Comparison of ENCODE assay signal across 28 cellular contexts in the genomic region with DNA sequence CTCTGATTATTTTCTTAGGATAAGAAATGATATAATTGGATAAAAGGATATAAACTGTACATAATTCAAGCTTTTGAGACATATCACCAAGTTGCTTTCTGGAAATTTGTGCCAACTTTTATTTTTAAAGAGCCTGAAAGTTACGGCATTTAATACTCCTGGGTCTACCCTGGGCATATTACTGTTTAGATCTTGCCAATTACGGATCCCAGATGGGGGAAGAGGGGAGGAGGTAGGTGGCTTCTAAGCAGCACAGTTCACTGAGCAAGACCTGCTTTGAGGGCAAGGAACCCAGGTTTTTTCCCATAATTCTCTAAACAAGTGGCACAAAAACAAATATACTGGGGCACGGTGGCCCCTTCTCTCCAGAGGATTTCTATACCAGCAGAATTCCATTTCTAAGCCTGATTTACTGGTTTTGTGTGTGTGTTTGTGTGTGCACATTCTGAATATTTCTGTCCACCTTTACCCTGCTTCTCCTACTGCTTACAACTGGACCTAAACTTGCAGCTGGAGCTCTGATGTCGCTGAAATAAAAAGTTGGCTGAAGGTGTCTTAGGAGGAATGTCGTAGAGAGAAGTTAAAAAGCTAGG.
"Had no signal": no experiment of that assay in that cellular context is flagged by ENCODE, and none has a peak within 500 bp of the region (broad histone marks: within the 10 kb centered on the region; RNA-seq: fewer than 3 reads in every experiment).

No MANE protein-coding gene starts in this region.

- DNase-seq: activated CD4-positive, alpha-beta memory T cell treated with anti-CD3 and anti-CD28 coated beads for 36 hours; activated CD4-positive, alpha-beta T cell treated with anti-CD3 and anti-CD28 coated beads, Interleukin-2, amount 10 ng/mL, durations not matched to agents 24 days and 14 days; activated CD4-positive, CD25-positive, alpha-beta regulatory T cell treated with anti-CD3 and anti-CD28 coated beads, Interleukin-2, amount 50 U/mL, for 72 hours; activated CD8-positive, alpha-beta memory T cell treated with anti-CD3 and anti-CD28 coated beads, Interleukin-2, amount 50 U/mL, for 48 hours; activated gamma-delta T cell; activated naive CD4-positive, alpha-beta T cell treated with anti-CD3 and anti-CD28 coated beads, Interleukin-2, amount 10 ng/mL, durations not matched to agents 7 days and 5 days; activated T-cell treated with anti-CD3 and anti-CD28 coated beads, Interleukin-2, amount 50 U/mL, for 24 hours; amygdala; caudate nucleus; cortex of kidney; effector memory CD8-positive, alpha-beta T cell; heart left ventricle; left lung; naive B cell; pancreas; retina; sigmoid colon; small intestine; stimulated activated CD4-positive, alpha-beta T cell treated with anti-CD3 and anti-CD28 coated beads, Interleukin-1b, Interleukin-23, amount 100 ng/mL, for 48 hours; stimulated activated CD4-positive, alpha-beta T cell treated with anti-CD3 and anti-CD28 coated beads, Interleukin-4, amount 100 ng/mL, for 4 hours; stimulated activated CD8-positive, alpha-beta memory T cell treated with anti-CD3 and anti-CD28 coated beads, Interleukin-4, amount 100 ng/mL, for 48 hours; stimulated activated naive CD8-positive, alpha-beta T cell treated with anti-CD3 and anti-CD28 coated beads, Interleukin-15, amount 100 ng/mL, for 72 hours; T-helper 2 cell; tibial artery had no signal

- H3K9me3 Mint-ChIP-seq: activated CD4-positive, alpha-beta memory T cell treated with anti-CD3 and anti-CD28 coated beads for 36 hours; activated CD4-positive, alpha-beta T cell treated with anti-CD3 and anti-CD28 coated beads, Interleukin-2, amount 10 ng/mL, durations not matched to agents 24 days and 14 days; activated naive CD4-positive, alpha-beta T cell treated with anti-CD3 and anti-CD28 coated beads, Interleukin-2, amount 10 ng/mL, durations not matched to agents 7 days and 5 days; activated T-cell treated with anti-CD3 and anti-CD28 coated beads, Interleukin-2, amount 50 U/mL, for 24 hours; effector memory CD8-positive, alpha-beta T cell; mesothelial cell of epicardium; naive B cell; stimulated activated memory B cell treated with anti-CD40 and anti-IgM and Interleukin-4, amounts not matched to agents 10 μg/mL and 1 μg/mL and 100 μg/mL, for 72 hours; stimulated activated naive CD8-positive, alpha-beta T cell treated with anti-CD3 and anti-CD28 coated beads, Interleukin-15, amount 100 ng/mL, for 72 hours had no signal

- H3K4me3 ChIP-seq: gastroesophageal sphincter, heart left ventricle, left lung, pancreas, prostate gland, sigmoid colon, tibial artery had no signal

- H3K4me1 ChIP-seq: gastroesophageal sphincter, left lung, pancreas, prostate gland, sigmoid colon, tibial artery had no signal

- H3K27ac Mint-ChIP-seq: activated CD4-positive, alpha-beta memory T cell treated with anti-CD3 and anti-CD28 coated beads for 36 hours; activated CD4-positive, alpha-beta T cell treated with anti-CD3 and anti-CD28 coated beads, Interleukin-2, amount 10 ng/mL, durations not matched to agents 24 days and 14 days; activated naive CD4-positive, alpha-beta T cell treated with anti-CD3 and anti-CD28 coated beads, Interleukin-2, amount 10 ng/mL, durations not matched to agents 7 days and 5 days; activated T-cell treated with anti-CD3 and anti-CD28 coated beads, Interleukin-2, amount 50 U/mL, for 24 hours; effector memory CD8-positive, alpha-beta T cell; mesothelial cell of epicardium; naive B cell; stimulated activated memory B cell treated with anti-CD40 and anti-IgM and Interleukin-4, amounts not matched to agents 10 μg/mL and 1 μg/mL and 100 μg/mL, for 72 hours; stimulated activated naive CD8-positive, alpha-beta T cell treated with anti-CD3 and anti-CD28 coated beads, Interleukin-15, amount 100 ng/mL, for 72 hours had no signal

- H3K9me3 ChIP-seq: gastroesophageal sphincter, heart left ventricle, left lung, pancreas, prostate gland, sigmoid colon, tibial artery had no signal

- H3K36me3 Mint-ChIP-seq: activated CD4-positive, alpha-beta memory T cell treated with anti-CD3 and anti-CD28 coated beads for 36 hours; activated naive CD4-positive, alpha-beta T cell treated with anti-CD3 and anti-CD28 coated beads, Interleukin-2, amount 10 ng/mL, durations not matched to agents 7 days and 5 days; mesothelial cell of epicardium; naive B cell; stimulated activated memory B cell treated with anti-CD40 and anti-IgM and Interleukin-4, amounts not matched to agents 10 μg/mL and 1 μg/mL and 100 μg/mL, for 72 hours had no signal

- H3K4me3 Mint-ChIP-seq: activated CD4-positive, alpha-beta memory T cell treated with anti-CD3 and anti-CD28 coated beads for 36 hours; activated CD4-positive, alpha-beta T cell treated with anti-CD3 and anti-CD28 coated beads, Interleukin-2, amount 10 ng/mL, durations not matched to agents 24 days and 14 days; activated naive CD4-positive, alpha-beta T cell treated with anti-CD3 and anti-CD28 coated beads, Interleukin-2, amount 10 ng/mL, durations not matched to agents 7 days and 5 days; activated T-cell treated with anti-CD3 and anti-CD28 coated beads, Interleukin-2, amount 50 U/mL, for 24 hours; effector memory CD8-positive, alpha-beta T cell; mesothelial cell of epicardium; naive B cell; stimulated activated memory B cell treated with anti-CD40 and anti-IgM and Interleukin-4, amounts not matched to agents 10 μg/mL and 1 μg/mL and 100 μg/mL, for 72 hours; stimulated activated naive CD8-positive, alpha-beta T cell treated with anti-CD3 and anti-CD28 coated beads, Interleukin-15, amount 100 ng/mL, for 72 hours had no signal

- H3K36me3 ChIP-seq: gastroesophageal sphincter, heart left ventricle, left lung, pancreas, prostate gland, sigmoid colon, tibial artery had no signal

- H3K27me3 ChIP-seq: gastroesophageal sphincter, heart left ventricle, left lung, pancreas, sigmoid colon, tibial artery had no signal

- H3K4me1 Mint-ChIP-seq: activated CD4-positive, alpha-beta T cell treated with anti-CD3 and anti-CD28 coated beads, Interleukin-2, amount 10 ng/mL, durations not matched to agents 24 days and 14 days; activated naive CD4-positive, alpha-beta T cell treated with anti-CD3 and anti-CD28 coated beads, Interleukin-2, amount 10 ng/mL, durations not matched to agents 7 days and 5 days; naive B cell; stimulated activated memory B cell treated with anti-CD40 and anti-IgM and Interleukin-4, amounts not matched to agents 10 μg/mL and 1 μg/mL and 100 μg/mL, for 72 hours had no signal

- H3K27ac ChIP-seq: gastroesophageal sphincter, heart left ventricle, left lung, pancreas, prostate gland, sigmoid colon, tibial artery had no signal

- ATAC-seq: effector memory CD8-positive, alpha-beta T cell; gastroesophageal sphincter; heart left ventricle; left lung; pancreas; stimulated activated memory B cell treated with anti-CD40 and anti-IgM and Interleukin-4, amounts not matched to agents 10 μg/mL and 1 μg/mL and 100 μg/mL, for 72 hours; stimulated activated naive CD8-positive, alpha-beta T cell treated with anti-CD3 and anti-CD28 coated beads, Interleukin-15, amount 100 ng/mL, for 72 hours had no signal
